Comparison of ENCODE assay signal across 10 cellular contexts in genomic region chr11:44484211-44484610, GRCh38.
DNase-seq lines count a peak whose midpoint lies in the region; ATAC-seq and TF ChIP-seq lines count a peak whose summit lies in the region.
"Had no signal": no experiment of that assay in that cellular context is flagged by ENCODE, and none has a peak within 500 bp of the region (broad histone marks: within the 10 kb centered on the region; RNA-seq: fewer than 3 reads in every experiment).

No MANE protein-coding gene starts in this region.

- no peaks in the 10 kb centered on the region for H3K9me3 Mint-ChIP-seq in glutamatergic neuron (ENCODE audit: unreplicated experiment)
- peaks cover 3% of the 10 kb centered on the region for H3K9me3 Mint-ChIP-seq in CD4-positive, alpha-beta T cell

- ATAC-seq in GM19467 (IDR thresholded peaks at IDR 0.05; ENCODE audit: unreplicated experiment) = no peak
- no peak for ATAC-seq in CD4-positive, alpha-beta T cell (ENCODE audit: poor library complexity)
- ATAC-seq in omental fat pad (ENCODE audit: low FRiP score) = no peak

- H3K36me3 Mint-ChIP-seq in glutamatergic neuron (ENCODE audit: unreplicated experiment) = peaks cover 9% of the 10 kb centered on the region
- H3K36me3 Mint-ChIP-seq in CD4-positive, alpha-beta T cell (ENCODE audit: low read depth) = no peaks in the 10 kb centered on the region

- intact Hi-C loops in CD4-positive, alpha-beta T cell (cut with DNase I, micrococcal nuclease) = no loop called here

- H3K27ac Mint-ChIP-seq in glutamatergic neuron (ENCODE audit: unreplicated experiment) = no peak overlapping the region
- no peak overlapping the region for H3K27ac Mint-ChIP-seq in CD4-positive, alpha-beta T cell

- no peaks in the 10 kb centered on the region for H3K27me3 Mint-ChIP-seq in glutamatergic neuron (ENCODE audit: unreplicated experiment)
- peaks cover 11% of the 10 kb centered on the region for H3K27me3 Mint-ChIP-seq in CD4-positive, alpha-beta T cell

- no peak overlapping the region for H3K4me3 Mint-ChIP-seq in glutamatergic neuron (ENCODE audit: unreplicated experiment)
- no peak overlapping the region for H3K4me3 Mint-ChIP-seq in CD4-positive, alpha-beta T cell

- no peaks in the 10 kb centered on the region for H3K27me3 ChIP-seq in CD4-positive, alpha-beta T cell (ENCODE audit: control insufficient read depth, insufficient read depth, low read length)

- POLR2A ChIA-PET in GM10248 (lab: Yijun Ruan, JAX) = no interaction called here
- POLR2A ChIA-PET in CD4-positive, alpha-beta T cell (lab: Charles Lee) = no interaction called here

- CTCF ChIA-PET in GM10248 (lab: Yijun Ruan, JAX) = no interaction called here
- CTCF ChIA-PET in CD4-positive, alpha-beta T cell (lab: Charles Lee) = no interaction called here

- no peak overlapping the region for H3K27ac ChIP-seq in CD4-positive, alpha-beta T cell (ENCODE audit: low read depth, low read length)

- DNase-seq in A172 (ENCODE audit: low spot score) (peak; percentile 13), GM10248 (ENCODE audit: extremely low spot score) (peak; percentile 28), RPMI7951 (ENCODE audit: low read depth) (peak; percentile 17), glutamatergic neuron (peak; percentile 29), omental fat pad (ENCODE audit: low spot score) (no peak), RKO (ENCODE audit: low spot score) (no peak)
- DNase-seq in CD4-positive, alpha-beta T cell = no peak
- DNase-seq: activated T-cell treated with anti-CD3 and anti-CD28 coated beads, Interleukin-2, amount 50 U/mL, for 1 hour; GDM1 had no signal

- no peaks in the 10 kb centered on the region for H3K9me3 ChIP-seq in CD4-positive, alpha-beta T cell (ENCODE audit: control insufficient read depth, low read length)

- H3K4me1 Mint-ChIP-seq in glutamatergic neuron (ENCODE audit: low read depth, unreplicated experiment) = no peaks in the 10 kb centered on the region
- H3K4me1 Mint-ChIP-seq in CD4-positive, alpha-beta T cell (ENCODE audit: low read depth) = no peaks in the 10 kb centered on the region

- TF ChIP-seq CTCF in GM10248 (IDR thresholded peaks at IDR 0.05; ENCODE audit: control extremely low read depth, extremely low read depth, low read depth, missing control alignments) (peak; percentile 13), glutamatergic neuron (IDR thresholded peaks at IDR 0.05; ENCODE audit: partially characterized antibody, unreplicated experiment) (peak; percentile 24), omental fat pad (IDR thresholded peaks at IDR 0.05) (no peak)
- TF ChIP-seq CTCF in CD4-positive, alpha-beta T cell (IDR thresholded peaks at IDR 0.05) = no peak

Comparison
In these comparisons a context has a peak if more than half of its experiments do, and no peak if none do; other contexts are left out.
1. DNase-seq: peak in A172 (single experiment), GM10248 (single experiment), RPMI7951 (single experiment) and glutamatergic neuron (single experiment); none in CD4-positive, alpha-beta T cell (0 of 10), omental fat pad (single experiment) and RKO (single experiment).
2. CTCF ChIP-seq: peak in GM10248 (single experiment) and glutamatergic neuron (single experiment); none in CD4-positive, alpha-beta T cell (single experiment) and omental fat pad (0 of 3).